ENCODE assay signal across 8 cellular contexts in genomic region chr1:220878223-220879081, GRCh38. TPM values are rescaled to one million over a fixed set of nuclear protein-coding genes. Genes with fewer than 3 reads are reported as not detected.
DNase-seq lines count a peak whose midpoint lies in the region; ATAC-seq and TF ChIP-seq lines count a peak whose summit lies in the region.

No MANE protein-coding gene starts in this region.

- H3K4me3 ChIP-seq in BE2C (ENCODE audit: low read depth, low read length), result peak overlapping the region; percentile 85
- H3K4me3 ChIP-seq in Panc1 (ENCODE audit: low read depth in 2 of 2, low read length in 2 of 2), result peak overlapping the region; percentile 60 to 66
- peak overlapping the region; percentile 73 to 99 (median 91) for H3K4me3 ChIP-seq in esophagus muscularis mucosa
- H3K4me3 ChIP-seq in neutrophil (ENCODE audit: low read depth in 1 of 2, low read length in 1 of 2), result peak overlapping the region; percentile 81 to 98

- peak; percentile 27 for TF ChIP-seq CTCF in BE2C (IDR thresholded peaks at IDR 0.05; ENCODE audit: low read depth, low read length)
- TF ChIP-seq CTCF in Panc1 (IDR thresholded peaks at IDR 0.05), result no peak
- peak in 1 of 3 experiments; percentile 2 for TF ChIP-seq CTCF in esophagus muscularis mucosa (IDR thresholded peaks at IDR 0.05)
- TF ChIP-seq CTCF in neutrophil (IDR thresholded peaks at IDR 0.05), result no peak

- no peak for TF ChIP-seq EP300 in esophagus muscularis mucosa (IDR thresholded peaks at IDR 0.05)

- in situ Hi-C loops in Panc1 (cut with HindIII; ENCODE audit: low pct_unique_long_range_greater_than_20kb, low sequenced_read_pairs), result no loop called here

- WGBS in esophagus muscularis mucosa, result 38% methylated on average over 22 of the region's 41 CpGs

- intact Hi-C loops in Panc1 (cut with micrococcal nuclease; ENCODE audit: unreplicated experiment) (no loop called here), esophagus muscularis mucosa (cut with DNase I) (loop anchor here (2.0 kb wide), 1 partner anchor 68 kb away; no protein-coding TSS in a partner anchor)

- DNase-seq in BE2C (no peak), Panc1 (ENCODE audit: low read depth, low spot score) (no peak), esophagus muscularis mucosa (ENCODE audit: extremely low spot score) (no peak), middle frontal gyrus (ENCODE audit: extremely low spot score, low spot score) (no peak), NCI-H146 (lab: John Stamatoyannopoulos, UW) (no peak)

- H3K27ac ChIP-seq in Panc1 (ENCODE audit: low read length), result no peak overlapping the region
- H3K27ac ChIP-seq in esophagus muscularis mucosa (replicated peaks in 1 of 4), result peak overlapping the region; percentile 90 to 99 (median 96)
- H3K27ac ChIP-seq in neutrophil, result peak overlapping the region; percentile 90

- H3K9me3 ChIP-seq in BE2C (no peaks in the 10 kb centered on the region), Panc1 (ENCODE audit: control insufficient read depth, insufficient read depth, low read depth, low read length) (no peaks in the 10 kb centered on the region), esophagus muscularis mucosa (no peaks in the 10 kb centered on the region), neutrophil (no peaks in the 10 kb centered on the region)

- POLR2A ChIA-PET in Panc1 (lab: Charles Lee), result no interaction called here

- ATAC-seq in GM21717 (IDR thresholded peaks at IDR 0.05; ENCODE audit: unreplicated experiment) (peak; percentile 15), Panc1 (peak; percentile 14; the same call in 1 of the 2 replicates), HG02840 (IDR thresholded peaks at IDR 0.05; ENCODE audit: low FRiP score, unreplicated experiment) (no peak)

- H3K36me3 ChIP-seq in BE2C (peaks cover 7% of the 10 kb centered on the region), Panc1 (ENCODE audit: control insufficient read depth, insufficient read depth, low read length) (no peaks in the 10 kb centered on the region), esophagus muscularis mucosa (peaks cover 0 to 18% (median 14%) of the 10 kb centered on the region in 4 donors), neutrophil (peaks cover 20% of the 10 kb centered on the region)

- H3K4me1 ChIP-seq in BE2C (no peaks in the 10 kb centered on the region; the same call in 1 of the 2 replicates), Panc1 (ENCODE audit: control insufficient read depth, insufficient read depth, low read length) (no peaks in the 10 kb centered on the region), esophagus muscularis mucosa (peaks cover 45 to 71% (median 62%) of the 10 kb centered on the region in 4 donors), neutrophil (ENCODE audit: control insufficient read depth in 1 of 2, insufficient read depth in 1 of 2, low read depth in 1 of 2, low read length in 1 of 2) (peaks cover 77 to 78% of the 10 kb centered on the region in 2 experiments)

- no TSS peak for BruUV-seq in Panc1 (replicated peaks; lab: Mats Ljungman, UMichigan)

- no peaks in the 10 kb centered on the region for H3K27me3 ChIP-seq in BE2C
- H3K27me3 ChIP-seq in Panc1 (ENCODE audit: control insufficient read depth, insufficient read depth, low read length), result peaks cover 13% of the 10 kb centered on the region
- H3K27me3 ChIP-seq in esophagus muscularis mucosa, result no peaks in the 10 kb centered on the region
- no peaks in the 10 kb centered on the region for H3K27me3 ChIP-seq in neutrophil

- CTCF ChIA-PET in Panc1 (lab: Charles Lee), result interaction anchor here (0.5 to 0.7 kb wide), 4 partner anchors 10 to 1588 kb away, joined by 3 read pairs; no protein-coding TSS in a partner anchor

- no peak for TF ChIP-seq POLR2A in esophagus muscularis mucosa (IDR thresholded peaks at IDR 0.05; ENCODE audit: low read depth)

RNA-seq across cellular contexts. Expression of gene HLX, which starts 0.8 kb away (rescaled TPM):
- 4.4 TPM for polyA plus RNA-seq in BE2C (2012; ENCODE audit: insufficient read depth, insufficient read length, low read depth)
- total RNA-seq in Panc1 (2021; ENCODE audit: unreplicated experiment) (0.39 TPM), esophagus muscularis mucosa (10 to 100 TPM in 3 of 4 donors, 1 to 10 TPM in 1; 8.7 to 27.3 (median 16.1) TPM)
- polyA plus RNA-seq in Panc1 (2012; ENCODE audit: insufficient read length), result 0.44 TPM
